Comparison of ENCODE assay signal across 9 cellular contexts in the genomic region with DNA sequence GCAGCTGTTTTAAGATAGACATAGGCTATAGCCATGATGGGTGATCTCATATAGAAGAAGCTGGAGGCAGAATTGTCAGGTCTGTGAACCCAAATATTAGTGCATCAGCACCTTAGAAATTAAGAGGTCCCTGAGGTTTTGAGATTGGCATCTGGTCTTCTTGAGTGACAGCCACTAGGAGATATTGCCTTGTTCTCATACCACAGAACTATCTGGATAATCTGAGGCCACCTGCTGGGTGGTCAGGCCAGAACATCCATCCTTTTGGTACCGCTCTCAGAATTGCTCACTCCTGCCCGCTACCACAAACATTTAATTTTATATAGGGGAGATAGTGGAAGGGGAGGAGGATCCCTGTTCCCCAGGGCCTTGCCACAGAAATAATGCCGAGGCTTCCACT.
DNase-seq lines count a peak whose midpoint lies in the region; ATAC-seq and TF ChIP-seq lines count a peak whose summit lies in the region.
"Had no signal": no experiment of that assay in that cellular context is flagged by ENCODE, and none has a peak within 500 bp of the region (broad histone marks: within the 10 kb centered on the region; RNA-seq: fewer than 3 reads in every experiment).

No MANE protein-coding gene starts in this region.

- H3K4me1 ChIP-seq in ascending aorta, result no peaks in the 10 kb centered on the region

- no peaks in the 10 kb centered on the region for H3K9me3 Mint-ChIP-seq in memory B cell
- H3K9me3 Mint-ChIP-seq: IgD-negative memory B cell had no signal

- no peaks in the 10 kb centered on the region for H3K27me3 Mint-ChIP-seq in memory B cell

- H3K27me3 ChIP-seq in ascending aorta, result no peaks in the 10 kb centered on the region

- intact Hi-C loops in ascending aorta (cut with DNase I), result loop anchor here (5.0 to 10.0 kb wide), 2 partner anchors 92 to 519 kb away; no protein-coding TSS in a partner anchor

- H3K27ac ChIP-seq in ascending aorta, result no peak overlapping the region

- H3K4me3 Mint-ChIP-seq in memory B cell, result no peak overlapping the region
- H3K4me3 Mint-ChIP-seq: IgD-negative memory B cell had no signal

- H3K36me3 ChIP-seq in ascending aorta, result no peaks in the 10 kb centered on the region

- H3K9me3 ChIP-seq in ascending aorta, result no peaks in the 10 kb centered on the region

- DNase-seq in EL, result peak; percentile 21
- DNase-seq in ascending aorta (ENCODE audit: low spot score in 2 of 2), result no peak
- peak in 1 of 2 donors; percentile 20 for DNase-seq in memory B cell (ENCODE audit: low spot score in 2 of 2)
- DNase-seq in 8988T, result no peak
- DNase-seq in cerebellum (ENCODE audit: low spot score), result no peak
- no peak for DNase-seq in occipital lobe (lab: John Stamatoyannopoulos, UW)
- DNase-seq in hepatic stellate cell (ENCODE audit: low spot score), result no peak

- peak; percentile 62 for ATAC-seq in HG02885 (IDR thresholded peaks at IDR 0.05; ENCODE audit: poor library complexity, unreplicated experiment)
- peak; percentile 65 for ATAC-seq in memory B cell (ENCODE audit: low read depth)

- peaks cover 2% of the 10 kb centered on the region for H3K36me3 Mint-ChIP-seq in memory B cell
- H3K36me3 Mint-ChIP-seq: IgD-negative memory B cell had no signal

- no peak overlapping the region for H3K4me3 ChIP-seq in ascending aorta

- peaks cover 13% of the 10 kb centered on the region for H3K4me1 Mint-ChIP-seq in memory B cell

- TF ChIP-seq CTCF in ascending aorta (IDR thresholded peaks at IDR 0.05), result peak; percentile 15 to 49 (median 21)

- H3K27ac Mint-ChIP-seq in memory B cell, result no peak overlapping the region
